ENCODE assay signal across 8 cellular contexts in genomic region chr1:27557596-27558340, GRCh38. TPM values are rescaled to one million over a fixed set of nuclear protein-coding genes. Genes with fewer than 3 reads are reported as not detected.
DNase-seq lines count a peak whose midpoint lies in the region; ATAC-seq and TF ChIP-seq lines count a peak whose summit lies in the region.

No MANE protein-coding gene starts in this region.

- no peak for TF ChIP-seq POLR2A in stomach (IDR thresholded peaks at IDR 0.05)

- H3K4me3 Mint-ChIP-seq in HFFc6, result peak overlapping the region; percentile 10; the same call in 1 of the 2 replicates
- no peak overlapping the region for H3K4me3 Mint-ChIP-seq in activated T-helper 2 cell treated with anti-CD3 and anti-CD28 coated beads, Interferon-gamma antibody, Interleukin-2, Interleukin-4, amounts not matched to agents 10 μg/mL and 5 μg/mL and 100 μg/mL, durations not matched to agents 14 hours and 24 hours and 36 hours (ENCODE audit: low read depth)

- DNase-seq in HFFc6, result no peak
- no peak for DNase-seq in activated T-helper 2 cell treated with anti-CD3 and anti-CD28 coated beads, Interferon-gamma antibody, Interleukin-2, Interleukin-4, amounts not matched to agents 10 μg/mL and 5 μg/mL and 100 μg/mL, durations not matched to agents 14 hours and 24 hours and 36 hours (ENCODE audit: low spot score)
- peak; percentile 65 for DNase-seq in stomach
- no peak for DNase-seq in GM10266 (ENCODE audit: extremely low spot score)
- DNase-seq in SIG-M5 (lab: John Stamatoyannopoulos, UW), result no peak
- DNase-seq in GDM1 (lab: John Stamatoyannopoulos, UW), result no peak

- intact Hi-C loops in activated T-helper 2 cell treated with anti-CD3 and anti-CD28 coated beads, Interferon-gamma antibody, Interleukin-2, Interleukin-4, amounts not matched to agents 10 μg/mL and 5 μg/mL and 100 μg/mL, durations not matched to agents 14 hours and 24 hours and 36 hours (cut with micrococcal nuclease), result loop anchor here (2.0 to 5.0 kb wide), 2 partner anchors 35 to 105 kb away; no protein-coding TSS in a partner anchor
- intact Hi-C loops in stomach (cut with DNase I; ENCODE audit: low total_unique reads), result loop anchor here (5.0 kb wide), 1 partner anchor 50 kb away; no protein-coding TSS in a partner anchor

- H3K9me3 Mint-ChIP-seq in HFFc6, result no peaks in the 10 kb centered on the region
- no peaks in the 10 kb centered on the region for H3K9me3 Mint-ChIP-seq in activated T-helper 2 cell treated with anti-CD3 and anti-CD28 coated beads, Interferon-gamma antibody, Interleukin-2, Interleukin-4, amounts not matched to agents 10 μg/mL and 5 μg/mL and 100 μg/mL, durations not matched to agents 14 hours and 24 hours and 36 hours

- TF ChIP-seq EP300 in stomach (IDR thresholded peaks at IDR 0.05), result no peak

- H3K9me3 ChIP-seq in stomach, result no peaks in the 10 kb centered on the region

- no peak for ATAC-seq in GM21786 (IDR thresholded peaks at IDR 0.05; ENCODE audit: unreplicated experiment)

- H3K27ac Mint-ChIP-seq in HFFc6, result peak overlapping the region; percentile 80
- peak overlapping the region; percentile 14 for H3K27ac Mint-ChIP-seq in activated T-helper 2 cell treated with anti-CD3 and anti-CD28 coated beads, Interferon-gamma antibody, Interleukin-2, Interleukin-4, amounts not matched to agents 10 μg/mL and 5 μg/mL and 100 μg/mL, durations not matched to agents 14 hours and 24 hours and 36 hours

- H3K27me3 ChIP-seq in layer of hippocampus (ENCODE audit: control insufficient read depth, insufficient read depth, low read length), result no peaks in the 10 kb centered on the region
- no peaks in the 10 kb centered on the region for H3K27me3 ChIP-seq in stomach

- H3K27me3 Mint-ChIP-seq in HFFc6 (ENCODE audit: insufficient read depth), result peaks cover 2% of the 10 kb centered on the region
- no peaks in the 10 kb centered on the region for H3K27me3 Mint-ChIP-seq in activated T-helper 2 cell treated with anti-CD3 and anti-CD28 coated beads, Interferon-gamma antibody, Interleukin-2, Interleukin-4, amounts not matched to agents 10 μg/mL and 5 μg/mL and 100 μg/mL, durations not matched to agents 14 hours and 24 hours and 36 hours (ENCODE audit: low read depth)

- no peak overlapping the region for H3K4me3 ChIP-seq in stomach

- no peak for TF ChIP-seq CTCF in HFFc6 (IDR thresholded peaks at IDR 0.05)
- no peak for TF ChIP-seq CTCF in stomach (IDR thresholded peaks at IDR 0.05)
- TF ChIP-seq CTCF in GM10266 (IDR thresholded peaks at IDR 0.05; ENCODE audit: control insufficient read depth, insufficient read depth, low read depth, missing control alignments), result no peak

- 25 to 34% (median 33%) methylated on average over 10 to 11 of the region's 11 CpGs for WGBS in stomach, 5 donors

- H3K36me3 Mint-ChIP-seq in HFFc6 (ENCODE audit: low read depth), result no peaks in the 10 kb centered on the region
- H3K36me3 Mint-ChIP-seq in activated T-helper 2 cell treated with anti-CD3 and anti-CD28 coated beads, Interferon-gamma antibody, Interleukin-2, Interleukin-4, amounts not matched to agents 10 μg/mL and 5 μg/mL and 100 μg/mL, durations not matched to agents 14 hours and 24 hours and 36 hours (ENCODE audit: low read depth), result no peaks in the 10 kb centered on the region

- peak overlapping the region; percentile 58 for H3K27ac ChIP-seq in layer of hippocampus (ENCODE audit: low read depth, low read length)
- H3K27ac ChIP-seq in stomach, result peak overlapping the region; percentile 80 to 97 (median 87)

- peaks cover 4 to 20% (median 15%) of the 10 kb centered on the region in 4 donors for H3K36me3 ChIP-seq in stomach

- H3K4me1 ChIP-seq in stomach, result peaks cover 70 to 99% (median 79%) of the 10 kb centered on the region in 4 donors

- H3K4me1 Mint-ChIP-seq in HFFc6 (ENCODE audit: low read depth), result peaks cover 59% of the 10 kb centered on the region
- H3K4me1 Mint-ChIP-seq in activated T-helper 2 cell treated with anti-CD3 and anti-CD28 coated beads, Interferon-gamma antibody, Interleukin-2, Interleukin-4, amounts not matched to agents 10 μg/mL and 5 μg/mL and 100 μg/mL, durations not matched to agents 14 hours and 24 hours and 36 hours (ENCODE audit: low read depth), result peaks cover 24% of the 10 kb centered on the region

RNA-seq across cellular contexts. Expression of gene AHDC1, which starts 46.2 kb away (rescaled TPM):
- total RNA-seq in HFFc6 (2021; fragmentation: NEBNext Ultra II Directional; extraction: Animal tissue kit (Norgen Biotek cat#: 25700)), result 10 to 100 TPM; 30.7 to 53.2 (median 34.7) TPM
- total RNA-seq in activated T-helper 2 cell treated with anti-CD3 and anti-CD28 coated beads, Interferon-gamma antibody, Interleukin-2, Interleukin-4, amounts not matched to agents 10 μg/mL and 5 μg/mL and 100 μg/mL, durations not matched to agents 14 hours and 24 hours and 36 hours, result 28.5 and 29.3 TPM in 2 replicates
- 10 to 100 TPM; 10.8 to 95.0 (median 35.1) TPM for total RNA-seq in stomach
- 10 to 100 TPM in 1 of 3 donors, 1 to 10 TPM in 2; 5.8 to 10.3 (median 8.3) TPM for polyA plus RNA-seq in stomach
